Comparison of ENCODE assay signal across 7 cellular contexts in genomic region chr1:54888080-54888733, GRCh38. TPM values are rescaled to one million over a fixed set of nuclear protein-coding genes. Genes with fewer than 3 reads are reported as not detected.
DNase-seq lines count a peak whose midpoint lies in the region; ATAC-seq, FAIRE-seq and TF ChIP-seq lines count a peak whose summit lies in the region.

No MANE protein-coding gene starts in this region.

- ATAC-seq in HG02973 (IDR thresholded peaks at IDR 0.05; ENCODE audit: unreplicated experiment), result no peak
- ATAC-seq in sciatic nerve, result no peak

- H3K4me1 ChIP-seq in HAP-1 (peaks cover 28% of the 10 kb centered on the region), NT2/D1 (ENCODE audit: insufficient read depth, insufficient read length) (peaks cover 11% of the 10 kb centered on the region)

- FAIRE-seq in GM12892 (lab: Jason Lieb, UNC), result no peak

- in situ Hi-C loops in HAP-1 (cut with MboI; ENCODE audit: low sequenced_read_pairs), result no loop called here

- H3K27me3 ChIP-seq in HAP-1 (ENCODE audit: low read depth) (no peaks in the 10 kb centered on the region), NT2/D1 (ENCODE audit: insufficient read depth, insufficient read length) (no peaks in the 10 kb centered on the region)

- intact Hi-C loops in sciatic nerve (cut with DNase I), result no loop called here

- no peaks in the 10 kb centered on the region for H3K9me3 ChIP-seq in HAP-1
- H3K9me3 ChIP-seq in NT2/D1 (ENCODE audit: insufficient read depth, low read length), result no peaks in the 10 kb centered on the region

- peak overlapping the region; percentile 86 for H3K9ac ChIP-seq in NT2/D1 (ENCODE audit: insufficient read length, low read depth)

- H3K27ac ChIP-seq in epithelial cell of prostate, result peak overlapping the region; percentile 77

- no peak for TF ChIP-seq POLR2A in GM12892 (IDR thresholded peaks at IDR 0.05; ENCODE audit: low read depth, low read length)

- H3K36me3 ChIP-seq in HAP-1 (replicated peaks) (peaks cover 15% of the 10 kb centered on the region), NT2/D1 (ENCODE audit: insufficient read depth, insufficient read length, low read length) (peaks cover 30% of the 10 kb centered on the region)

- H3K4me3 ChIP-seq in HAP-1, result peak overlapping the region; percentile 84
- peak overlapping the region; percentile 100 for H3K4me3 ChIP-seq in NT2/D1 (ENCODE audit: insufficient read length, low read depth)

- peak; percentile 47 to 58 for DNase-seq in HAP-1 (ENCODE audit: low spot score in 2 of 2)
- DNase-seq in NT2/D1 (ENCODE audit: low read depth, low spot score), result no peak
- DNase-seq in epithelial cell of prostate (ENCODE audit: low read depth, low spot score), result no peak
- peak; percentile 92 for DNase-seq in pons (ENCODE audit: low spot score)
- DNase-seq in GM12892 (ENCODE audit: insufficient read length), result no peak
- no peak for DNase-seq in sciatic nerve (ENCODE audit: low spot score)

RNA-seq across cellular contexts. Expression of gene DHCR24, which starts 1.2 kb away (rescaled TPM):
- 44.2 TPM for polyA plus RNA-seq in GM12892 (2012; ENCODE audit: missing spikeins)
- total RNA-seq in sciatic nerve, result 158 TPM

Comparison
In these comparisons a context has a peak if more than half of its experiments do, and no peak if none do; other contexts are left out.
1. DNase-seq: peak in HAP-1 (2 of 2) and pons (single experiment); none in NT2/D1 (single experiment), epithelial cell of prostate (single experiment), GM12892 (single experiment) and sciatic nerve (single experiment).